In the genomic region with DNA sequence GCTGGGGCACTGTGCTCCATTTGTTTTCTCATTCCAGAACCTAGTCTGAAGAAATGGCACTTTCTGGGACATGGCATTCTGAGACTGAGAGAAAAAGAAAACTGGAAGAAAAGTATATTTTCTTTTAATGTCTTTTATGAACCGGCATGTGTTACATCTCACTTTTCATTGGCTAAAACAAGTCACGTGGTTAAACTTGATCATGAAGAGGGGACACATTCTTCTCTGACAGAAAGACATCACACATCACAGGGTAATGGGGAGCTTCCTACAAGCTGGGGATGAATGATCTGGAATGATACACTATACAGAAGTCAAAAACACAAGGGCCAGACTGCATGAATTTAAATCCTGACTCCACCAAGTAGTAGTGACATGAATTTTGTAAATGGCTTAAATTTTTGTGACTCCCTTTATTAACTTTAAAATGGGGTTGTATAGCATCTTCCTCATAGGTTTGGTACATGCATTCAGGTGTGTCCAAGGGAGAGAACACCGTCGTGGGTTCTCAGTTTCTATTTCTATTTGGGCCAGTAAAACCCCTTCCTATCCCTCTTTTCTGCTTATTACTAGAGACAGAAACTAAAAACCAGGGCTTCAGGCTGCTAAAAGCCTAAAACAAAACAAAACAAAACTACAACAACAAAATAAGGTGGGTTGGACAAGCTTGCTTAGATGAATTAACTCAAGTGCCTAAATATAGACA, we compare ENCODE assay signal across 2 cellular contexts.
TF ChIP-seq lines count a peak whose summit lies in the region.

No MANE protein-coding gene starts in this region.

TF ChIP-seq in GM23338, 12 proteins besides CTCF, POLR2A, EP300 and RAD21 (continued from another document and continues in another):
- TF ChIP-seq, protein P1, sequence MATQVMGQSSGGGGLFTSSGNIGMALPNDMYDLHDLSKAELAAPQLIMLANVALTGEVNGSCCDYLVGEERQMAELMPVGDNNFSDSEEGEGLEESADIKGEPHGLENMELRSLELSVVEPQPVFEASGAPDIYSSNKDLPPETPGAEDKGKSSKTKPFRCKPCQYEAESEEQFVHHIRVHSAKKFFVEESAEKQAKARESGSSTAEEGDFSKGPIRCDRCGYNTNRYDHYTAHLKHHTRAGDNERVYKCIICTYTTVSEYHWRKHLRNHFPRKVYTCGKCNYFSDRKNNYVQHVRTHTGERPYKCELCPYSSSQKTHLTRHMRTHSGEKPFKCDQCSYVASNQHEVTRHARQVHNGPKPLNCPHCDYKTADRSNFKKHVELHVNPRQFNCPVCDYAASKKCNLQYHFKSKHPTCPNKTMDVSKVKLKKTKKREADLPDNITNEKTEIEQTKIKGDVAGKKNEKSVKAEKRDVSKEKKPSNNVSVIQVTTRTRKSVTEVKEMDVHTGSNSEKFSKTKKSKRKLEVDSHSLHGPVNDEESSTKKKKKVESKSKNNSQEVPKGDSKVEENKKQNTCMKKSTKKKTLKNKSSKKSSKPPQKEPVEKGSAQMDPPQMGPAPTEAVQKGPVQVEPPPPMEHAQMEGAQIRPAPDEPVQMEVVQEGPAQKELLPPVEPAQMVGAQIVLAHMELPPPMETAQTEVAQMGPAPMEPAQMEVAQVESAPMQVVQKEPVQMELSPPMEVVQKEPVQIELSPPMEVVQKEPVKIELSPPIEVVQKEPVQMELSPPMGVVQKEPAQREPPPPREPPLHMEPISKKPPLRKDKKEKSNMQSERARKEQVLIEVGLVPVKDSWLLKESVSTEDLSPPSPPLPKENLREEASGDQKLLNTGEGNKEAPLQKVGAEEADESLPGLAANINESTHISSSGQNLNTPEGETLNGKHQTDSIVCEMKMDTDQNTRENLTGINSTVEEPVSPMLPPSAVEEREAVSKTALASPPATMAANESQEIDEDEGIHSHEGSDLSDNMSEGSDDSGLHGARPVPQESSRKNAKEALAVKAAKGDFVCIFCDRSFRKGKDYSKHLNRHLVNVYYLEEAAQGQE (IDR thresholded peaks at IDR 0.05; ENCODE audit: unreplicated experiment), result no peak
- TF ChIP-seq, protein P2, sequence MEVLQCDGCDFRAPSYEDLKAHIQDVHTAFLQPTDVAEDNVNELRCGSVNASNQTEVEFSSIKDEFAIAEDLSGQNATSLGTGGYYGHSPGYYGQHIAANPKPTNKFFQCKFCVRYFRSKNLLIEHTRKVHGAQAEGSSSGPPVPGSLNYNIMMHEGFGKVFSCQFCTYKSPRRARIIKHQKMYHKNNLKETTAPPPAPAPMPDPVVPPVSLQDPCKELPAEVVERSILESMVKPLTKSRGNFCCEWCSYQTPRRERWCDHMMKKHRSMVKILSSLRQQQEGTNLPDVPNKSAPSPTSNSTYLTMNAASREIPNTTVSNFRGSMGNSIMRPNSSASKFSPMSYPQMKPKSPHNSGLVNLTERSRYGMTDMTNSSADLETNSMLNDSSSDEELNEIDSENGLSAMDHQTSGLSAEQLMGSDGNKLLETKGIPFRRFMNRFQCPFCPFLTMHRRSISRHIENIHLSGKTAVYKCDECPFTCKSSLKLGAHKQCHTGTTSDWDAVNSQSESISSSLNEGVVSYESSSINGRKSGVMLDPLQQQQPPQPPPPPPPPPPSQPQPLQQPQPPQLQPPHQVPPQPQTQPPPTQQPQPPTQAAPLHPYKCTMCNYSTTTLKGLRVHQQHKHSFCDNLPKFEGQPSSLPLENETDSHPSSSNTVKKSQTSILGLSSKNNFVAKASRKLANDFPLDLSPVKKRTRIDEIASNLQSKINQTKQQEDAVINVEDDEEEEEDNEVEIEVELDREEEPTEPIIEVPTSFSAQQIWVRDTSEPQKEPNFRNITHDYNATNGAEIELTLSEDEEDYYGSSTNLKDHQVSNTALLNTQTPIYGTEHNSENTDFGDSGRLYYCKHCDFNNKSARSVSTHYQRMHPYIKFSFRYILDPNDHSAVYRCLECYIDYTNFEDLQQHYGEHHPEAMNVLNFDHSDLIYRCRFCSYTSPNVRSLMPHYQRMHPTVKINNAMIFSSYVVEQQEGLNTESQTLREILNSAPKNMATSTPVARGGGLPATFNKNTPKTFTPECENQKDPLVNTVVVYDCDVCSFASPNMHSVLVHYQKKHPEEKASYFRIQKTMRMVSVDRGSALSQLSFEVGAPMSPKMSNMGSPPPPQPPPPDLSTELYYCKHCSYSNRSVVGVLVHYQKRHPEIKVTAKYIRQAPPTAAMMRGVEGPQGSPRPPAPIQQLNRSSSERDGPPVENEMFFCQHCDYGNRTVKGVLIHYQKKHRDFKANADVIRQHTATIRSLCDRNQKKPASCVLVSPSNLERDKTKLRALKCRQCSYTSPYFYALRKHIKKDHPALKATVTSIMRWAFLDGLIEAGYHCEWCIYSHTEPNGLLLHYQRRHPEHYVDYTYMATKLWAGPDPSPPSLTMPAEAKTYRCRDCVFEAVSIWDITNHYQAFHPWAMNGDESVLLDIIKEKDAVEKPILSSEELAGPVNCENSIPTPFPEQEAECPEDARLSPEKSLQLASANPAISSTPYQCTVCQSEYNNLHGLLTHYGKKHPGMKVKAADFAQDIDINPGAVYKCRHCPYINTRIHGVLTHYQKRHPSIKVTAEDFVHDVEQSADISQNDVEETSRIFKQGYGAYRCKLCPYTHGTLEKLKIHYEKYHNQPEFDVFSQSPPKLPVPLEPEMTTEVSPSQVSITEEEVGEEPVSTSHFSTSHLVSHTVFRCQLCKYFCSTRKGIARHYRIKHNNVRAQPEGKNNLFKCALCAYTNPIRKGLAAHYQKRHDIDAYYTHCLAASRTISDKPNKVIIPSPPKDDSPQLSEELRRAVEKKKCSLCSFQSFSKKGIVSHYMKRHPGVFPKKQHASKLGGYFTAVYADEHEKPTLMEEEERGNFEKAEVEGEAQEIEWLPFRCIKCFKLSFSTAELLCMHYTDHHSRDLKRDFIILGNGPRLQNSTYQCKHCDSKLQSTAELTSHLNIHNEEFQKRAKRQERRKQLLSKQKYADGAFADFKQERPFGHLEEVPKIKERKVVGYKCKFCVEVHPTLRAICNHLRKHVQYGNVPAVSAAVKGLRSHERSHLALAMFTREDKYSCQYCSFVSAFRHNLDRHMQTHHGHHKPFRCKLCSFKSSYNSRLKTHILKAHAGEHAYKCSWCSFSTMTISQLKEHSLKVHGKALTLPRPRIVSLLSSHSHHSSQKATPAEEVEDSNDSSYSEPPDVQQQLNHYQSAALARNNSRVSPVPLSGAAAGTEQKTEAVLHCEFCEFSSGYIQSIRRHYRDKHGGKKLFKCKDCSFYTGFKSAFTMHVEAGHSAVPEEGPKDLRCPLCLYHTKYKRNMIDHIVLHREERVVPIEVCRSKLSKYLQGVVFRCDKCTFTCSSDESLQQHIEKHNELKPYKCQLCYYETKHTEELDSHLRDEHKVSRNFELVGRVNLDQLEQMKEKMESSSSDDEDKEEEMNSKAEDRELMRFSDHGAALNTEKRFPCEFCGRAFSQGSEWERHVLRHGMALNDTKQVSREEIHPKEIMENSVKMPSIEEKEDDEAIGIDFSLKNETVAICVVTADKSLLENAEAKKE (CRISPR knock-in tag; IDR thresholded peaks at IDR 0.05), result no peak
- TF ChIP-seq JUNB (IDR thresholded peaks at IDR 0.05; ENCODE audit: unreplicated experiment), result no peak
- TF ChIP-seq NANOG (IDR thresholded peaks at IDR 0.05; ENCODE audit: borderline replicate concordance), result no peak
- TF ChIP-seq CREB1 (CRISPR knock-in tag; IDR thresholded peaks at IDR 0.05; ENCODE audit: low read depth), result no peak
- no peak for TF ChIP-seq EZH2phosphoT487 (IDR thresholded peaks at IDR 0.05; ENCODE audit: unreplicated experiment)
- TF ChIP-seq EZH2 (IDR thresholded peaks at IDR 0.05; ENCODE audit: low read depth, unreplicated experiment), result no peak
- no peak for TF ChIP-seq POLR2AphosphoS5 (IDR thresholded peaks at IDR 0.05; ENCODE audit: low read depth)
- no peak for TF ChIP-seq ZNF114 (CRISPR knock-in tag; IDR thresholded peaks at IDR 0.05)

TF ChIP-seq in K562, 482 proteins besides CTCF, POLR2A, EP300 and RAD21:
- no peak for TF ChIP-seq ZNF79 (CRISPR knock-in tag; IDR thresholded peaks at IDR 0.05; ENCODE audit: low read depth)
- TF ChIP-seq, protein P3, sequence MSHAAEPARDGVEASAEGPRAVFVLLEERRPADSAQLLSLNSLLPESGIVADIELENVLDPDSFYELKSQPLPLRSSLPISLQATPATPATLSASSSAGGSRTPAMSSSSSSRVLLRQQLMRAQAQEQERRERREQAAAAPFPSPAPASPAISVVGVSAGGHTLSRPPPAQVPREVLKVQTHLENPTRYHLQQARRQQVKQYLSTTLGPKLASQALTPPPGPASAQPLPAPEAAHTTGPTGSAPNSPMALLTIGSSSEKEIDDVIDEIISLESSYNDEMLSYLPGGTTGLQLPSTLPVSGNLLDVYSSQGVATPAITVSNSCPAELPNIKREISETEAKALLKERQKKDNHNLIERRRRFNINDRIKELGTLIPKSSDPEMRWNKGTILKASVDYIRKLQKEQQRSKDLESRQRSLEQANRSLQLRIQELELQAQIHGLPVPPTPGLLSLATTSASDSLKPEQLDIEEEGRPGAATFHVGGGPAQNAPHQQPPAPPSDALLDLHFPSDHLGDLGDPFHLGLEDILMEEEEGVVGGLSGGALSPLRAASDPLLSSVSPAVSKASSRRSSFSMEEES (CRISPR knock-in tag; IDR thresholded peaks at IDR 0.05), result peak; percentile 81
TF ChIP-seq in K562: peak in this region for 1.
